ENCODE assay signal across 26 cellular contexts in genomic region chr13:29855009-29855408, GRCh38.
"Had no signal": no experiment of that assay in that cellular context is flagged by ENCODE, and none has a peak within 500 bp of the region (broad histone marks: within the 10 kb centered on the region; RNA-seq: fewer than 3 reads in every experiment).

No MANE protein-coding gene starts in this region.

- ATAC-seq: left lung, lower lobe of right lung, natural killer cell, right cardiac atrium had no signal

- H3K4me1 ChIP-seq: adrenal gland, colonic mucosa, uterus had no signal

- H3K4me3 Mint-ChIP-seq: activated naive CD8-positive, alpha-beta T cell treated with anti-CD3 and anti-CD28 coated beads for 36 hours; natural killer cell; neural progenitor cell; T-helper 1 cell treated with Interleukin-12 subunit alpha and Interleukin-12 subunit beta and Interleukin-4 antibody, amounts not matched to agents 30 μg/mL and 1 μg/mL, for 36 hours had no signal

- H3K36me3 Mint-ChIP-seq: activated naive CD8-positive, alpha-beta T cell treated with anti-CD3 and anti-CD28 coated beads for 36 hours; natural killer cell; neural progenitor cell had no signal

- DNase-seq: activated CD4-positive, alpha-beta T cell treated with anti-CD3 and anti-CD28 coated beads for 1 hour; activated CD4-positive, alpha-beta T cell treated with anti-CD3 and anti-CD28 coated beads, Interleukin-2, amount 50 U/mL, for 48 hours; activated naive CD4-positive, alpha-beta T cell; activated naive CD8-positive, alpha-beta T cell treated with anti-CD3 and anti-CD28 coated beads for 36 hours; activated T-cell treated with anti-CD3 and anti-CD28 coated beads, Interleukin-2, amount 50 U/mL, for 48 hours; adrenal gland; aorta; cerebellar nuclear complex; colonic mucosa; effector CD8-positive, alpha-beta T cell; left lung; lower lobe of right lung; mesenchymal stem cell; natural killer cell; right cardiac atrium; spleen; stimulated activated naive CD4-positive, alpha-beta T cell treated with Interleukin-2 at 50 U/mL for 16 hours; SW 1271; T-helper 9 cell; uterus; WERI-Rb-1 had no signal

- H3K27me3 ChIP-seq: adrenal gland, body of pancreas, cardiac muscle cell, colonic mucosa, left lung, neural progenitor cell, spleen, tibial nerve, uterus had no signal

- H3K27me3 Mint-ChIP-seq: activated naive CD8-positive, alpha-beta T cell treated with anti-CD3 and anti-CD28 coated beads for 36 hours had no signal

- H3K9me3 Mint-ChIP-seq: activated naive CD8-positive, alpha-beta T cell treated with anti-CD3 and anti-CD28 coated beads for 36 hours; natural killer cell; neural progenitor cell; T-helper 1 cell treated with Interleukin-12 subunit alpha and Interleukin-12 subunit beta and Interleukin-4 antibody, amounts not matched to agents 30 μg/mL and 1 μg/mL, for 36 hours had no signal

- H3K9me3 ChIP-seq: adrenal gland, body of pancreas, colonic mucosa, left lung, lower lobe of right lung, spleen, tibial nerve, uterus had no signal

- H3K36me3 ChIP-seq: adrenal gland, cardiac muscle cell, colonic mucosa, left lung, lower lobe of right lung, neural progenitor cell, spleen, tibial nerve, uterus, WERI-Rb-1 had no signal

- H3K4me3 ChIP-seq: adrenal gland, body of pancreas, cardiac muscle cell, colonic mucosa, left lung, lower lobe of right lung, neural progenitor cell, spleen, tibial nerve, uterus had no signal

- H3K27ac Mint-ChIP-seq: activated naive CD8-positive, alpha-beta T cell treated with anti-CD3 and anti-CD28 coated beads for 36 hours; natural killer cell; T-helper 1 cell treated with Interleukin-12 subunit alpha and Interleukin-12 subunit beta and Interleukin-4 antibody, amounts not matched to agents 30 μg/mL and 1 μg/mL, for 36 hours had no signal
